In genomic region chr4:8228319-8229250, GRCh38 we compare ENCODE assay signal across 2 cellular contexts.
A peak's percentile ranks its signal among the peaks of the same experiment; 100 is the strongest.
TF ChIP-seq lines count a peak whose summit lies in the region.

No MANE protein-coding gene starts in this region.

TF ChIP-seq in HCT116, 20 proteins besides CTCF, POLR2A, EP300 and RAD21:
- no peak for TF ChIP-seq MAX (IDR thresholded peaks at IDR 0.05)
- no peak for TF ChIP-seq EGR1 (IDR thresholded peaks at IDR 0.05; ENCODE audit: low read depth)
- TF ChIP-seq CBX3 (IDR thresholded peaks at IDR 0.05; ENCODE audit: low read depth) = no peak
- TF ChIP-seq REST (IDR thresholded peaks at IDR 0.05; ENCODE audit: low read depth) = no peak
- TF ChIP-seq EZH2phosphoT487 (IDR thresholded peaks at IDR 0.05; ENCODE audit: borderline replicate concordance) = no peak
- no peak for TF ChIP-seq TCF7L2 (IDR thresholded peaks at IDR 0.05; ENCODE audit: borderline replicate concordance, extremely low read depth, insufficient read depth, insufficient read length)
- no peak for TF ChIP-seq SRF (IDR thresholded peaks at IDR 0.05; ENCODE audit: low read depth)
- no peak for TF ChIP-seq ATF3 (IDR thresholded peaks at IDR 0.05)
- TF ChIP-seq JUND (IDR thresholded peaks at IDR 0.05) = no peak
- no peak for TF ChIP-seq FOSL1 (IDR thresholded peaks at IDR 0.05; ENCODE audit: low read depth)
- no peak for TF ChIP-seq SIN3A (IDR thresholded peaks at IDR 0.05; ENCODE audit: low read depth)
- no peak for TF ChIP-seq ZBTB33 (IDR thresholded peaks at IDR 0.05; ENCODE audit: extremely low read depth, insufficient replicate concordance, low read length)

TF ChIP-seq in H1, 55 proteins besides CTCF, POLR2A, EP300 and RAD21:
- TF ChIP-seq TEAD4 (IDR thresholded peaks at IDR 0.05; ENCODE audit: low read depth, low read length) (no peak), CEBPB (IDR thresholded peaks at IDR 0.05; ENCODE audit: low read depth, low read length) (no peak), JUN (IDR thresholded peaks at IDR 0.05; ENCODE audit: low read depth, low read length) (no peak), ATF3 (IDR thresholded peaks at IDR 0.05; ENCODE audit: insufficient read depth, low read depth, low read length) (no peak), BACH1 (IDR thresholded peaks at IDR 0.05; ENCODE audit: low read length) (peak; percentile 96), CBX5 (IDR thresholded peaks at IDR 0.05; ENCODE audit: low read depth, low read length) (no peak), NANOG (IDR thresholded peaks at IDR 0.05; ENCODE audit: insufficient read depth, low read depth, low read length, poor library complexity, severe bottlenecking) (no peak), CHD7 (IDR thresholded peaks at IDR 0.05; ENCODE audit: insufficient replicate concordance, low read length) (no peak), CREB1 (IDR thresholded peaks at IDR 0.05) (no peak), MAFK (IDR thresholded peaks at IDR 0.05; ENCODE audit: low read depth, low read length) (peak; percentile 92), USF2 (IDR thresholded peaks at IDR 0.05; ENCODE audit: low read length) (no peak)
TF ChIP-seq in H1: peak in this region for 2.
